Comparison of ENCODE assay signal across 20 cellular contexts in the genomic region with DNA sequence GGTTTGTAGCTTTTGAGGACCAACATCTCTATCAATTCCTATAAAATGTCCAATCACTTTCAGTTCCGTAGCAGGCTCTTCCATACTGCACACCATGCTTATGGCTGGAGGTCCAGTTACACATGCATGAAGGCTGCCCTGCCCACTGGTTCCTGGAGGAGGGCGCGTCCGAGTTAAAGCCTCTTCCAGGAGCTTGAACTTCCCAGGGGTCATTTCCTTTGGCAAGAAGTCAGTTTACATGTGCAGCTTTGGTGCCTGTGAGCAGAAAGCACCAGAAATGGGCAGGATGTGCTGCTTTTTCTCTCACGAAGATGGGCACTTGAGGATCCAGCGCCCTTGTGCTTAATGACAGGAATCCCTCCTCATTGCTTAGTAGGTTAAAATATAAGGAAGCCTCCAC. TPM values are rescaled to one million over a fixed set of nuclear protein-coding genes. Genes with fewer than 3 reads are reported as not detected.
DNase-seq lines count a peak whose midpoint lies in the region; ATAC-seq and TF ChIP-seq lines count a peak whose summit lies in the region.
"Had no signal": no experiment of that assay in that cellular context is flagged by ENCODE, and none has a peak within 500 bp of the region (broad histone marks: within the 10 kb centered on the region; RNA-seq: fewer than 3 reads in every experiment).

No MANE protein-coding gene starts in this region.

- POLR2A ChIA-PET in WTC11 (lab: Charles Lee): interaction anchor here (0.6 to 2.9 kb wide), 4 partner anchors 12 to 387 kb away, joined by 3 to 12 read pairs (median 4); no protein-coding TSS in a partner anchor

- no peak overlapping the region for H2BK15ac ChIP-seq in H9 (ENCODE audit: low read depth, low read length)

- H3K4me1 Mint-ChIP-seq in H9 (no peaks in the 10 kb centered on the region), WTC11 (peaks cover 20% of the 10 kb centered on the region), progenitor cell of endocrine pancreas (ENCODE audit: low read depth) (no peaks in the 10 kb centered on the region), natural killer cell (no peaks in the 10 kb centered on the region)

- no peak overlapping the region for H4K91ac ChIP-seq in H9 (ENCODE audit: insufficient read length, low read depth, low read length)

- WGBS in H9 (ENCODE audit: extremely low coverage, insufficient read length, low lambda C conversion rate): no CpG with 5 or more reads among the region's 6 CpGs

- H3K23me2 ChIP-seq in H9 (ENCODE audit: insufficient read length, low read depth, low read length, poor library complexity, severe bottlenecking): no peaks in the 10 kb centered on the region

- H3K36me3 Mint-ChIP-seq in H9 (ENCODE audit: insufficient read depth in 1 of 3, low read depth in 3 of 3): peaks cover 27 to 52% (median 39%) of the 10 kb centered on the region in 3 experiments
- peaks cover 36% of the 10 kb centered on the region for H3K36me3 Mint-ChIP-seq in WTC11
- H3K36me3 Mint-ChIP-seq in progenitor cell of endocrine pancreas (ENCODE audit: insufficient read depth): peaks cover 16% of the 10 kb centered on the region
- H3K36me3 Mint-ChIP-seq in natural killer cell: no peaks in the 10 kb centered on the region

- H3K79me1 ChIP-seq in H9 (ENCODE audit: insufficient read depth, low read depth, low read length, poor library complexity, severe bottlenecking): no peaks in the 10 kb centered on the region

- H2AK5ac ChIP-seq in H9 (ENCODE audit: insufficient read length, low read length): no peak overlapping the region

- no peak overlapping the region for H4K8ac ChIP-seq in H9 (replicated peaks; ENCODE audit: insufficient read length, low read depth, low read length)

- ATAC-seq in WTC11 (peak; percentile 14; the same call in 1 of the 2 replicates), GM21737 (IDR thresholded peaks at IDR 0.05; ENCODE audit: unreplicated experiment) (no peak), natural killer cell (no peak)
- ATAC-seq: GM12878 had no signal

- H3K4me3 Mint-ChIP-seq in H9 (no peak overlapping the region), WTC11 (no peak overlapping the region), progenitor cell of endocrine pancreas (ENCODE audit: low read depth) (no peak overlapping the region), natural killer cell (no peak overlapping the region)
- H3K4me3 Mint-ChIP-seq: CD4-positive, alpha-beta T cell had no signal

- no peaks in the 10 kb centered on the region for H3K9me3 ChIP-seq in H9 (ENCODE audit: control insufficient read depth, low read depth, low read length)
- H3K9me3 ChIP-seq: BE2C had no signal

- H3K9me3 Mint-ChIP-seq in H9 (no peaks in the 10 kb centered on the region), WTC11 (no peaks in the 10 kb centered on the region), progenitor cell of endocrine pancreas (ENCODE audit: low read depth) (no peaks in the 10 kb centered on the region), natural killer cell (no peaks in the 10 kb centered on the region)
- H3K9me3 Mint-ChIP-seq: CD4-positive, alpha-beta T cell had no signal

- H4K20me1 ChIP-seq in H9 (ENCODE audit: control insufficient read depth, insufficient read depth, insufficient read length): no peaks in the 10 kb centered on the region

- no peak overlapping the region for H3K4ac ChIP-seq in H9 (ENCODE audit: low read depth, low read length)

- no peak overlapping the region for H3K56ac ChIP-seq in H9 (ENCODE audit: insufficient read length, low read depth, low read length)

- no peaks in the 10 kb centered on the region for H3K79me2 ChIP-seq in H9 (ENCODE audit: insufficient read depth, low read length)

- H3K27me3 Mint-ChIP-seq in H9 (ENCODE audit: low read depth): peaks cover 2% of the 10 kb centered on the region; the same call in 1 of the 2 replicates
- H3K27me3 Mint-ChIP-seq in WTC11 (ENCODE audit: low read depth): no peaks in the 10 kb centered on the region
- no peaks in the 10 kb centered on the region for H3K27me3 Mint-ChIP-seq in progenitor cell of endocrine pancreas
- no peaks in the 10 kb centered on the region for H3K27me3 Mint-ChIP-seq in natural killer cell (ENCODE audit: low read depth in 2 of 2)
- H3K27me3 Mint-ChIP-seq: CD4-positive, alpha-beta T cell had no signal

- no peak overlapping the region for H2BK20ac ChIP-seq in H9 (ENCODE audit: low read depth, low read length, poor library complexity, severe bottlenecking)

- CTCF ChIA-PET in WTC11 (lab: Charles Lee): interaction anchor here (0.7 to 3.2 kb wide), 5 partner anchors 15 to 1121 kb away, joined by 3 to 12 read pairs (median 5); no protein-coding TSS in a partner anchor

- no peak overlapping the region for H3K27ac ChIP-seq in H9 (ENCODE audit: insufficient read length, low read depth, low read length)
- H3K27ac ChIP-seq: GM23248 had no signal

- no peak overlapping the region for H3K18ac ChIP-seq in H9 (ENCODE audit: insufficient read length, low read depth, low read length)

- no peak overlapping the region for H3K23ac ChIP-seq in H9 (ENCODE audit: insufficient read length, low read depth, low read length)

- H3K14ac ChIP-seq in H9 (ENCODE audit: insufficient read depth, low read length): no peak overlapping the region

- H2BK5ac ChIP-seq in H9 (ENCODE audit: insufficient read length, low read length): no peak overlapping the region

- intact Hi-C loops in natural killer cell (cut with micrococcal nuclease): no loop called here

- H2BK120ac ChIP-seq in H9 (ENCODE audit: low read depth, low read length, poor library complexity, severe bottlenecking): no peak overlapping the region

- no peak overlapping the region for H2AFZ ChIP-seq in H9 (ENCODE audit: low read length)
- H2AFZ ChIP-seq: GM23248 had no signal

- H4K5ac ChIP-seq in H9 (ENCODE audit: insufficient read length, low read depth, low read length): no peak overlapping the region

- DNase-seq in H9 (peak; percentile 51), WTC11 (ENCODE audit: low spot score) (no peak), left kidney (ENCODE audit: low read depth, low spot score) (peak; percentile 23), progenitor cell of endocrine pancreas (ENCODE audit: low spot score, unreplicated experiment) (no peak), natural killer cell (no peak)
- no peak for DNase-seq in activated naive CD4-positive, alpha-beta T cell treated with anti-CD3 and anti-CD28 coated beads, Interleukin-2, amount 50 U/mL, for 16 hours
- DNase-seq: BE2C; CD4-positive, alpha-beta T cell; DND-41; GM23248; IMR-90; Karpas-422; NCI-H1105; NCI-H1694; NCI-H2107; NCI-H345; NCI-H526 treated with DMSO at 0.1 percent for 48 hours; SHP77 treated with DMSO at 0.1 percent for 48 hours had no signal

- no peak overlapping the region for H3T11ph ChIP-seq in H9 (ENCODE audit: low read length)

- no peak overlapping the region for H3K9ac ChIP-seq in H9 (ENCODE audit: extremely low read depth, insufficient read length, low read length)
- H3K9ac ChIP-seq: GM23248 had no signal

- no peaks in the 10 kb centered on the region for H3K27me3 ChIP-seq in H9 (ENCODE audit: insufficient read depth, low read length)
- H3K27me3 ChIP-seq: BE2C had no signal

- H3K27ac Mint-ChIP-seq in H9 (peak overlapping the region in 2 of 3 experiments; percentile 52 to 93; a peak in 3 of 7 replicates), WTC11 (peak overlapping the region; percentile 85), progenitor cell of endocrine pancreas (peak overlapping the region; percentile 85), natural killer cell (no peak overlapping the region)
- H3K27ac Mint-ChIP-seq: CD4-positive, alpha-beta T cell had no signal

- no peaks in the 10 kb centered on the region for H3K4me1 ChIP-seq in H9 (ENCODE audit: insufficient read depth, low read length)
- H3K4me1 ChIP-seq: BE2C had no signal

- H3K4me2 ChIP-seq in H9 (ENCODE audit: insufficient read depth, insufficient read length, low read length): no peak overlapping the region

- TF ChIP-seq CTCF in H9 (conservative IDR thresholded peaks at IDR 0.05): no peak
- no peak for TF ChIP-seq CTCF in WTC11 (IDR thresholded peaks at IDR 0.05)
- no peak for TF ChIP-seq CTCF in progenitor cell of endocrine pancreas (IDR thresholded peaks at IDR 0.05; ENCODE audit: unreplicated experiment)
- no peak for TF ChIP-seq CTCF in natural killer cell (IDR thresholded peaks at IDR 0.05)

- no peak overlapping the region for H2BK12ac ChIP-seq in H9 (ENCODE audit: insufficient read length, low read depth, low read length)

TF ChIP-seq in WTC11, 78 proteins besides CTCF, POLR2A, EP300 and RAD21 (continues in another document):
- no peak for TF ChIP-seq ZNF423 (CRISPR knock-in tag; IDR thresholded peaks at IDR 0.05)
- TF ChIP-seq, protein P1, sequence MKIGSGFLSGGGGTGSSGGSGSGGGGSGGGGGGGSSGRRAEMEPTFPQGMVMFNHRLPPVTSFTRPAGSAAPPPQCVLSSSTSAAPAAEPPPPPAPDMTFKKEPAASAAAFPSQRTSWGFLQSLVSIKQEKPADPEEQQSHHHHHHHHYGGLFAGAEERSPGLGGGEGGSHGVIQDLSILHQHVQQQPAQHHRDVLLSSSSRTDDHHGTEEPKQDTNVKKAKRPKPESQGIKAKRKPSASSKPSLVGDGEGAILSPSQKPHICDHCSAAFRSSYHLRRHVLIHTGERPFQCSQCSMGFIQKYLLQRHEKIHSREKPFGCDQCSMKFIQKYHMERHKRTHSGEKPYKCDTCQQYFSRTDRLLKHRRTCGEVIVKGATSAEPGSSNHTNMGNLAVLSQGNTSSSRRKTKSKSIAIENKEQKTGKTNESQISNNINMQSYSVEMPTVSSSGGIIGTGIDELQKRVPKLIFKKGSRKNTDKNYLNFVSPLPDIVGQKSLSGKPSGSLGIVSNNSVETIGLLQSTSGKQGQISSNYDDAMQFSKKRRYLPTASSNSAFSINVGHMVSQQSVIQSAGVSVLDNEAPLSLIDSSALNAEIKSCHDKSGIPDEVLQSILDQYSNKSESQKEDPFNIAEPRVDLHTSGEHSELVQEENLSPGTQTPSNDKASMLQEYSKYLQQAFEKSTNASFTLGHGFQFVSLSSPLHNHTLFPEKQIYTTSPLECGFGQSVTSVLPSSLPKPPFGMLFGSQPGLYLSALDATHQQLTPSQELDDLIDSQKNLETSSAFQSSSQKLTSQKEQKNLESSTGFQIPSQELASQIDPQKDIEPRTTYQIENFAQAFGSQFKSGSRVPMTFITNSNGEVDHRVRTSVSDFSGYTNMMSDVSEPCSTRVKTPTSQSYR (CRISPR knock-in tag; IDR thresholded peaks at IDR 0.05): no peak
- TF ChIP-seq ETV6 (CRISPR knock-in tag; IDR thresholded peaks at IDR 0.05): no peak

RNA-seq across cellular contexts. Expression of gene PHYH, which starts 17.6 kb away (rescaled TPM):
- total RNA-seq in H9 (2021) (19.7 and 21.5 TPM in 2 replicates), WTC11 (2021) (22.5 to 35.1 TPM (median 32.0 TPM) in 3 replicates), progenitor cell of endocrine pancreas (19.0 and 19.9 TPM in 2 replicates), natural killer cell (1 to 10 TPM; 6.9 to 7.3 (median 7.2) TPM)

RNA-seq across cellular contexts. Expression of gene SEPHS1, which starts 30.6 kb away (rescaled TPM):
- total RNA-seq in H9 (2021): 366 and 387 TPM in 2 replicates
- total RNA-seq in WTC11 (2021): 501 to 509 TPM (median 501 TPM) in 3 replicates
- 117 and 127 TPM in 2 replicates for total RNA-seq in progenitor cell of endocrine pancreas
- total RNA-seq in natural killer cell: 10 to 100 TPM; 20.4 to 28.2 (median 23.4) TPM

Comparison
In these comparisons a context has a peak if more than half of its experiments do, and no peak if none do; other contexts are left out.
1. DNase-seq: peak in H9 (single experiment) and left kidney (single experiment); none in WTC11 (single experiment), progenitor cell of endocrine pancreas (single experiment), natural killer cell (single experiment) and activated naive CD4-positive, alpha-beta T cell treated with anti-CD3 and anti-CD28 coated beads, Interleukin-2, amount 50 U/mL, for 16 hours (single experiment).
2. H3K27ac Mint-ChIP-seq: peak in H9 (2 of 3), WTC11 (single experiment) and progenitor cell of endocrine pancreas (single experiment); none in natural killer cell (0 of 2).